Comparison of ENCODE assay signal across 8 cellular contexts in genomic region chr17:81703747-81704654, GRCh38. TPM values are rescaled to one million over a fixed set of nuclear protein-coding genes. Genes with fewer than 3 reads are reported as not detected.
DNase-seq lines count a peak whose midpoint lies in the region; ATAC-seq and TF ChIP-seq lines count a peak whose summit lies in the region.

No MANE protein-coding gene starts in this region.

- TF ChIP-seq CTCF in mammary epithelial cell (conservative IDR thresholded peaks at IDR 0.05 in 1 of 2, IDR thresholded peaks at IDR 0.05 in 1 of 2; ENCODE audit: extremely low read depth in 1 of 2, insufficient read depth in 1 of 2, low read depth in 1 of 2, low read length in 2 of 2): no peak

- 47% methylated on average over 13 of the region's 27 CpGs for WGBS in mammary epithelial cell (ENCODE audit: low coverage, missing lambda C conversion rate)

- peak overlapping the region; percentile 92 for H3K27ac ChIP-seq in CD4-positive, CD25-positive, alpha-beta regulatory T cell (ENCODE audit: insufficient read depth, low read length, poor library complexity, severe bottlenecking)
- H3K27ac ChIP-seq in mammary epithelial cell (ENCODE audit: insufficient read depth, low read depth, low read length) (peak overlapping the region; percentile 86), caudate nucleus (ENCODE audit: low read depth, low read length) (no peak overlapping the region)

- no peaks in the 10 kb centered on the region for H3K27me3 ChIP-seq in CD4-positive, CD25-positive, alpha-beta regulatory T cell (ENCODE audit: control insufficient read depth, insufficient read depth, low read length)
- H3K27me3 ChIP-seq in mammary epithelial cell (ENCODE audit: insufficient read depth, low read length) (no peaks in the 10 kb centered on the region), mononuclear cell (ENCODE audit: insufficient read depth, low read length) (no peaks in the 10 kb centered on the region)

- peak overlapping the region; percentile 77 for H3K4me3 ChIP-seq in CD4-positive, CD25-positive, alpha-beta regulatory T cell (ENCODE audit: low read depth, low read length)
- H3K4me3 ChIP-seq in mammary epithelial cell (replicated peaks in 1 of 3; ENCODE audit: insufficient read depth in 1 of 3, low read depth in 2 of 3, low read length in 3 of 3) (peak overlapping the region; percentile 59 to 86 (median 75)), mononuclear cell (ENCODE audit: low read length) (peak overlapping the region; percentile 85)

- H3K27me3 Mint-ChIP-seq in CD4-positive, CD25-positive, alpha-beta regulatory T cell: no peaks in the 10 kb centered on the region

- CTCF ChIA-PET in mammary epithelial cell (lab: Charles Lee; ENCODE audit: low non-redundant PET): no interaction called here

- peak overlapping the region; percentile 75 for H2AFZ ChIP-seq in mammary epithelial cell (ENCODE audit: low read depth, low read length)

- H3K36me3 Mint-ChIP-seq in CD4-positive, CD25-positive, alpha-beta regulatory T cell: peaks cover 9% of the 10 kb centered on the region

- H3K9me3 Mint-ChIP-seq in CD4-positive, CD25-positive, alpha-beta regulatory T cell: no peaks in the 10 kb centered on the region

- H3K36me3 ChIP-seq in CD4-positive, CD25-positive, alpha-beta regulatory T cell (ENCODE audit: control insufficient read depth, insufficient read depth, low read length): peaks cover 8% of the 10 kb centered on the region
- peaks cover 18% of the 10 kb centered on the region for H3K36me3 ChIP-seq in mammary epithelial cell (ENCODE audit: insufficient read depth, low read length)

- in situ Hi-C loops in mammary epithelial cell (cut with MboI; ENCODE audit: low sequenced_read_pairs in 2 of 2): no loop called here

- peaks cover 0 to 44% (median 6%) of the 10 kb centered on the region in 4 donors for H3K4me1 Mint-ChIP-seq in CD4-positive, CD25-positive, alpha-beta regulatory T cell

- peak in 1 of 3 donors; percentile 40 for DNase-seq in CD4-positive, CD25-positive, alpha-beta regulatory T cell
- DNase-seq in mammary epithelial cell: no peak
- DNase-seq in caudate nucleus (lab: John Stamatoyannopoulos, UW): no peak
- no peak for DNase-seq in glomerular visceral epithelial cell (ENCODE audit: extremely low spot score)
- no peak for DNase-seq in DMS53 treated with DMSO at 0.1 percent for 48 hours (lab: John Stamatoyannopoulos, UW; ENCODE audit: unreplicated experiment)

- no peaks in the 10 kb centered on the region for H3K9me3 ChIP-seq in CD4-positive, CD25-positive, alpha-beta regulatory T cell (ENCODE audit: control insufficient read depth in 2 of 2, low read length in 2 of 2)
- H3K9me3 ChIP-seq in mammary epithelial cell (replicated peaks; ENCODE audit: insufficient read depth, low read length) (no peaks in the 10 kb centered on the region), mononuclear cell (ENCODE audit: low read depth, low read length) (no peaks in the 10 kb centered on the region)

- peak overlapping the region; percentile 98 for H3K9ac ChIP-seq in mammary epithelial cell (ENCODE audit: insufficient read depth, low read length)

- H3K4me3 Mint-ChIP-seq in CD4-positive, CD25-positive, alpha-beta regulatory T cell: peak overlapping the region; percentile 82 to 94 (median 90)

- peaks cover 71% of the 10 kb centered on the region for H3K79me2 ChIP-seq in mammary epithelial cell (ENCODE audit: insufficient read depth, low read length)

- intact Hi-C loops in mammary epithelial cell (cut with micrococcal nuclease): loop anchor here (1.0 to 2.0 kb wide), 2 partner anchors 7 to 19 kb away; partner anchors contain the start of gene HGS

- dilution Hi-C loops in mammary epithelial cell (cut with HindIII; ENCODE audit: low sequenced_read_pairs): loop anchor here (5.0 kb wide), 1 partner anchor 37 kb away; the partner anchor contains the start of genes CCDC137 and OXLD1

- peak overlapping the region; percentile 82 for H3K4me2 ChIP-seq in mammary epithelial cell (ENCODE audit: insufficient read depth, low read depth, low read length)

- peaks cover 35% of the 10 kb centered on the region for H3K4me1 ChIP-seq in CD4-positive, CD25-positive, alpha-beta regulatory T cell (ENCODE audit: control insufficient read depth, insufficient read depth, low read length, poor library complexity, severe bottlenecking)
- H3K4me1 ChIP-seq in mammary epithelial cell (ENCODE audit: insufficient read depth, low read length) (peaks cover 29% of the 10 kb centered on the region), mononuclear cell (ENCODE audit: insufficient read depth, low read length) (peaks cover 24% of the 10 kb centered on the region)

- H4K20me1 ChIP-seq in mammary epithelial cell (ENCODE audit: insufficient read depth, low read length): no peaks in the 10 kb centered on the region

- ATAC-seq in CD4-positive, CD25-positive, alpha-beta regulatory T cell (ENCODE audit: low read depth in 2 of 2): no peak
- ATAC-seq in HG03571 (IDR thresholded peaks at IDR 0.05; ENCODE audit: unreplicated experiment) (peak; percentile 6), GM18511 (IDR thresholded peaks at IDR 0.05; ENCODE audit: unreplicated experiment) (no peak)

- BruUV-seq in mammary epithelial cell (replicated peaks; lab: Mats Ljungman, UMichigan): TSS peak; percentile 15

- peak overlapping the region in 2 of 3 donors; percentile 82 to 85 for H3K27ac Mint-ChIP-seq in CD4-positive, CD25-positive, alpha-beta regulatory T cell

RNA-seq across cellular contexts. Expression of gene MRPL12, which starts 0.8 kb away (rescaled TPM):
- total RNA-seq in CD4-positive, CD25-positive, alpha-beta regulatory T cell: 18.5 TPM
- polyA plus RNA-seq in CD4-positive, CD25-positive, alpha-beta regulatory T cell: 10 to 100 TPM; 45.1 to 49.2 (median 47.2) TPM
- 100 to 1,000 TPM in 1 of 2 donors, 10 to 100 TPM in 1; 13.2 to 104 TPM for total RNA-seq in mammary epithelial cell
- polyA plus RNA-seq in mammary epithelial cell: 129 TPM
- 49.1 TPM for polyA minus RNA-seq in mammary epithelial cell
- total RNA-seq in mononuclear cell: 3.7 TPM

RNA-seq across cellular contexts. Expression of gene SLC25A10, which starts 8.1 kb away (rescaled TPM):
- 2.5 TPM for total RNA-seq in CD4-positive, CD25-positive, alpha-beta regulatory T cell
- 1 to 10 TPM; 3.4 to 4.3 (median 3.7) TPM for polyA plus RNA-seq in CD4-positive, CD25-positive, alpha-beta regulatory T cell
- total RNA-seq in mammary epithelial cell: 10 to 100 TPM; 13.0 to 19.1 TPM
- 32.2 TPM for polyA plus RNA-seq in mammary epithelial cell
- 58.7 TPM for polyA minus RNA-seq in mammary epithelial cell
- 1.5 TPM for total RNA-seq in mononuclear cell

RNA-seq across cellular contexts. Expression of gene HGS, which starts 20.2 kb away (rescaled TPM):
- 148 TPM for total RNA-seq in CD4-positive, CD25-positive, alpha-beta regulatory T cell
- 10 to 100 TPM; 23.4 to 30.5 (median 27.7) TPM for polyA plus RNA-seq in CD4-positive, CD25-positive, alpha-beta regulatory T cell
- total RNA-seq in mammary epithelial cell (100 to 1,000 TPM in 1 of 2 donors, 10 to 100 TPM in 1; 88.0 to 140 TPM), mononuclear cell (57.0 TPM)
- polyA plus RNA-seq in mammary epithelial cell: 72.7 TPM
- polyA minus RNA-seq in mammary epithelial cell: 137 TPM

RNA-seq across cellular contexts. Expression of gene ARL16, which starts 20.4 kb away (rescaled TPM):
- 34.7 TPM for total RNA-seq in CD4-positive, CD25-positive, alpha-beta regulatory T cell
- polyA plus RNA-seq in CD4-positive, CD25-positive, alpha-beta regulatory T cell: 10 to 100 TPM; 24.7 to 27.7 (median 26.3) TPM
- total RNA-seq in mammary epithelial cell: 10 to 100 TPM; 19.5 to 27.7 TPM
- 38.1 TPM for polyA plus RNA-seq in mammary epithelial cell
- polyA minus RNA-seq in mammary epithelial cell: 46.6 TPM
- 15.5 TPM for total RNA-seq in mononuclear cell

RNA-seq across cellular contexts. Expression of gene CCDC137, which starts 37.5 kb away (rescaled TPM):
- 30.4 TPM for total RNA-seq in CD4-positive, CD25-positive, alpha-beta regulatory T cell
- polyA plus RNA-seq in CD4-positive, CD25-positive, alpha-beta regulatory T cell: 10 to 100 TPM; 10.2 to 14.3 (median 12.0) TPM
- total RNA-seq in mammary epithelial cell (10 to 100 TPM in 1 of 2 donors, 1 to 10 TPM in 1; 5.3 to 34.0 TPM), mononuclear cell (4.4 TPM)
- polyA plus RNA-seq in mammary epithelial cell: 17.9 TPM
- polyA minus RNA-seq in mammary epithelial cell: 4.9 TPM
